Comparison of ENCODE assay signal across 10 cellular contexts in genomic region chr12:14957769-14958168, GRCh38. TPM values are rescaled to one million over a fixed set of nuclear protein-coding genes. Genes with fewer than 3 reads are reported as not detected.
DNase-seq lines count a peak whose midpoint lies in the region; ATAC-seq and TF ChIP-seq lines count a peak whose summit lies in the region.
"Had no signal": no experiment of that assay in that cellular context is flagged by ENCODE, and none has a peak within 500 bp of the region (broad histone marks: within the 10 kb centered on the region; RNA-seq: fewer than 3 reads in every experiment).

No MANE protein-coding gene starts in this region.

- H3K27ac Mint-ChIP-seq in stimulated activated naive CD8-positive, alpha-beta T cell treated with anti-CD3 and anti-CD28 coated beads, Interleukin-15, Interleukin-2, amounts not matched to agents 100 ng/mL and 50 ng/mL, for 24 hours: peak overlapping the region; percentile 99
- peak overlapping the region; percentile 97 for H3K27ac Mint-ChIP-seq in activated T-helper 2 cell treated with anti-CD3 and anti-CD28 coated beads, Interferon-gamma antibody, Interleukin-2, Interleukin-4, amounts not matched to agents 10 μg/mL and 5 μg/mL and 100 μg/mL, durations not matched to agents 14 hours and 24 hours and 36 hours
- peak overlapping the region; percentile 94 to 100 (median 97) for H3K27ac Mint-ChIP-seq in naive thymus-derived CD4-positive, alpha-beta T cell

- WGBS in lower leg skin, 2 donors: 77 to 80% methylated on average over 3 of the region's 3 CpGs

- H3K27me3 Mint-ChIP-seq in stimulated activated naive CD8-positive, alpha-beta T cell treated with anti-CD3 and anti-CD28 coated beads, Interleukin-15, Interleukin-2, amounts not matched to agents 100 ng/mL and 50 ng/mL, for 24 hours: no peaks in the 10 kb centered on the region
- H3K27me3 Mint-ChIP-seq in activated T-helper 2 cell treated with anti-CD3 and anti-CD28 coated beads, Interferon-gamma antibody, Interleukin-2, Interleukin-4, amounts not matched to agents 10 μg/mL and 5 μg/mL and 100 μg/mL, durations not matched to agents 14 hours and 24 hours and 36 hours (ENCODE audit: low read depth): no peaks in the 10 kb centered on the region
- H3K27me3 Mint-ChIP-seq in naive thymus-derived CD4-positive, alpha-beta T cell: peaks cover 0 to 2% (median 0%) of the 10 kb centered on the region in 5 donors

- H3K9me3 ChIP-seq in naive thymus-derived CD4-positive, alpha-beta T cell (ENCODE audit: control insufficient read depth in 2 of 3, low read length in 3 of 3): no peaks in the 10 kb centered on the region

- no peak for TF ChIP-seq CTCF in lower leg skin (IDR thresholded peaks at IDR 0.05)

- TF ChIP-seq POLR2A in lower leg skin (IDR thresholded peaks at IDR 0.05): no peak

- intact Hi-C loops in activated T-helper 2 cell treated with anti-CD3 and anti-CD28 coated beads, Interferon-gamma antibody, Interleukin-2, Interleukin-4, amounts not matched to agents 10 μg/mL and 5 μg/mL and 100 μg/mL, durations not matched to agents 14 hours and 24 hours and 36 hours (cut with micrococcal nuclease): no loop called here
- intact Hi-C loops in naive thymus-derived CD4-positive, alpha-beta T cell (cut with micrococcal nuclease): loop anchor here in 1 of 2 donors (2.0 to 5.0 kb wide), 2 partner anchors 95 to 589 kb away; no protein-coding TSS in a partner anchor
- intact Hi-C loops in lower leg skin (cut with DNase I; ENCODE audit: low total_unique reads): no loop called here

- peaks cover 35% of the 10 kb centered on the region for H3K36me3 Mint-ChIP-seq in stimulated activated naive CD8-positive, alpha-beta T cell treated with anti-CD3 and anti-CD28 coated beads, Interleukin-15, Interleukin-2, amounts not matched to agents 100 ng/mL and 50 ng/mL, for 24 hours (ENCODE audit: low read depth)
- peaks cover 55% of the 10 kb centered on the region for H3K36me3 Mint-ChIP-seq in activated T-helper 2 cell treated with anti-CD3 and anti-CD28 coated beads, Interferon-gamma antibody, Interleukin-2, Interleukin-4, amounts not matched to agents 10 μg/mL and 5 μg/mL and 100 μg/mL, durations not matched to agents 14 hours and 24 hours and 36 hours (ENCODE audit: low read depth)
- H3K36me3 Mint-ChIP-seq in naive thymus-derived CD4-positive, alpha-beta T cell: peaks cover 7 to 53% (median 42%) of the 10 kb centered on the region in 5 donors

- no peak for DNase-seq in stimulated activated naive CD8-positive, alpha-beta T cell treated with anti-CD3 and anti-CD28 coated beads, Interleukin-15, Interleukin-2, amounts not matched to agents 100 U/mL and 50 U/mL, for 24 hours
- DNase-seq in activated T-helper 2 cell treated with anti-CD3 and anti-CD28 coated beads, Interferon-gamma antibody, Interleukin-2, Interleukin-4, amounts not matched to agents 10 μg/mL and 5 μg/mL and 100 μg/mL, durations not matched to agents 14 hours and 24 hours and 36 hours (ENCODE audit: low spot score): no peak
- DNase-seq in naive thymus-derived CD4-positive, alpha-beta T cell: no peak
- DNase-seq in nucleus accumbens (lab: John Stamatoyannopoulos, UW) (no peak), T-helper 9 cell (no peak), lower leg skin (ENCODE audit: low spot score in 2 of 2) (no peak)
- no peak for DNase-seq in effector CD8-positive, alpha-beta T cell (lab: John Stamatoyannopoulos, UW)
- DNase-seq: NCI-H1105, SHP77 had no signal

- H3K4me3 Mint-ChIP-seq in stimulated activated naive CD8-positive, alpha-beta T cell treated with anti-CD3 and anti-CD28 coated beads, Interleukin-15, Interleukin-2, amounts not matched to agents 100 ng/mL and 50 ng/mL, for 24 hours: peak overlapping the region; percentile 99
- peak overlapping the region; percentile 96 for H3K4me3 Mint-ChIP-seq in activated T-helper 2 cell treated with anti-CD3 and anti-CD28 coated beads, Interferon-gamma antibody, Interleukin-2, Interleukin-4, amounts not matched to agents 10 μg/mL and 5 μg/mL and 100 μg/mL, durations not matched to agents 14 hours and 24 hours and 36 hours (ENCODE audit: low read depth)
- H3K4me3 Mint-ChIP-seq in naive thymus-derived CD4-positive, alpha-beta T cell: peak overlapping the region; percentile 88 to 100 (median 97)

- H3K4me3 ChIP-seq in naive thymus-derived CD4-positive, alpha-beta T cell (ENCODE audit: low read length): peak overlapping the region; percentile 84
- H3K4me3 ChIP-seq in lower leg skin (ENCODE audit: low read depth, poor library complexity, severe bottlenecking): no peak overlapping the region

- H3K27me3 ChIP-seq in naive thymus-derived CD4-positive, alpha-beta T cell (ENCODE audit: control insufficient read depth in 2 of 2, insufficient read depth in 2 of 2, low read length in 2 of 2): no peaks in the 10 kb centered on the region

- peaks cover 38 to 55% of the 10 kb centered on the region in 2 donors for H3K4me1 ChIP-seq in naive thymus-derived CD4-positive, alpha-beta T cell (ENCODE audit: control insufficient read depth in 2 of 2, insufficient read depth in 2 of 2, low read length in 2 of 2)

- CTCF ChIA-PET in naive thymus-derived CD4-positive, alpha-beta T cell (lab: Charles Lee): interaction anchor here (0.6 to 2.8 kb wide), 2 partner anchors 10 to 37 kb away, joined by 3 to 11 read pairs; no protein-coding TSS in a partner anchor

- no peaks in the 10 kb centered on the region for H3K9me3 Mint-ChIP-seq in stimulated activated naive CD8-positive, alpha-beta T cell treated with anti-CD3 and anti-CD28 coated beads, Interleukin-15, Interleukin-2, amounts not matched to agents 100 ng/mL and 50 ng/mL, for 24 hours
- H3K9me3 Mint-ChIP-seq in activated T-helper 2 cell treated with anti-CD3 and anti-CD28 coated beads, Interferon-gamma antibody, Interleukin-2, Interleukin-4, amounts not matched to agents 10 μg/mL and 5 μg/mL and 100 μg/mL, durations not matched to agents 14 hours and 24 hours and 36 hours: no peaks in the 10 kb centered on the region
- peaks cover 0 to 8% (median 0%) of the 10 kb centered on the region in 11 donors for H3K9me3 Mint-ChIP-seq in naive thymus-derived CD4-positive, alpha-beta T cell

- ATAC-seq in stimulated activated naive CD8-positive, alpha-beta T cell treated with anti-CD3 and anti-CD28 coated beads, Interleukin-15, Interleukin-2, amounts not matched to agents 100 U/mL and 50 U/mL, for 24 hours: no peak
- ATAC-seq in naive thymus-derived CD4-positive, alpha-beta T cell: no peak

- H3K36me3 ChIP-seq in naive thymus-derived CD4-positive, alpha-beta T cell (ENCODE audit: control insufficient read depth in 2 of 3, insufficient read depth in 3 of 3, low read length in 3 of 3): peaks cover 3 to 23% (median 4%) of the 10 kb centered on the region in 3 experiments

- peaks cover 71% of the 10 kb centered on the region for H3K4me1 Mint-ChIP-seq in stimulated activated naive CD8-positive, alpha-beta T cell treated with anti-CD3 and anti-CD28 coated beads, Interleukin-15, Interleukin-2, amounts not matched to agents 100 ng/mL and 50 ng/mL, for 24 hours (ENCODE audit: low read depth)
- H3K4me1 Mint-ChIP-seq in activated T-helper 2 cell treated with anti-CD3 and anti-CD28 coated beads, Interferon-gamma antibody, Interleukin-2, Interleukin-4, amounts not matched to agents 10 μg/mL and 5 μg/mL and 100 μg/mL, durations not matched to agents 14 hours and 24 hours and 36 hours (ENCODE audit: low read depth): peaks cover 52% of the 10 kb centered on the region
- H3K4me1 Mint-ChIP-seq in naive thymus-derived CD4-positive, alpha-beta T cell: peaks cover 36 to 65% (median 55%) of the 10 kb centered on the region in 7 donors

- POLR2A ChIA-PET in naive thymus-derived CD4-positive, alpha-beta T cell (lab: Charles Lee): interaction anchor here (0.6 to 7.0 kb wide), 13 partner anchors 8 to 187 kb away, joined by 3 to 115 read pairs (median 7); partner anchors contain the start of gene ERP27

- H3K27ac ChIP-seq in naive thymus-derived CD4-positive, alpha-beta T cell (ENCODE audit: low read depth, low read length): peak overlapping the region; percentile 96

RNA-seq across cellular contexts. Expression of gene ARHGDIB, which starts 3.6 kb away (rescaled TPM):
- 535 and 561 TPM in 2 replicates for total RNA-seq in activated T-helper 2 cell treated with anti-CD3 and anti-CD28 coated beads, Interferon-gamma antibody, Interleukin-2, Interleukin-4, amounts not matched to agents 10 μg/mL and 5 μg/mL and 100 μg/mL, durations not matched to agents 14 hours and 24 hours and 36 hours
- total RNA-seq in naive thymus-derived CD4-positive, alpha-beta T cell: 1,000 to 10,000 TPM in 1 of 5 experiments, 100 to 1,000 TPM in 4; 776 to 1,263 (median 833) TPM
- polyA plus RNA-seq in naive thymus-derived CD4-positive, alpha-beta T cell: 1,000 to 10,000 TPM; 3,273 to 3,336 TPM
- total RNA-seq in lower leg skin: 10 to 100 TPM; 44.9 to 84.7 (median 82.1) TPM

RNA-seq across cellular contexts. Expression of gene PDE6H, which starts 15.1 kb away (rescaled TPM):
- not detected in 2 replicates for total RNA-seq in activated T-helper 2 cell treated with anti-CD3 and anti-CD28 coated beads, Interferon-gamma antibody, Interleukin-2, Interleukin-4, amounts not matched to agents 10 μg/mL and 5 μg/mL and 100 μg/mL, durations not matched to agents 14 hours and 24 hours and 36 hours
- total RNA-seq in naive thymus-derived CD4-positive, alpha-beta T cell: 1 to 10 TPM in 1 of 5 experiments, not detected in 4; 2.7 TPM
- polyA plus RNA-seq in naive thymus-derived CD4-positive, alpha-beta T cell: not detected
- not detected for total RNA-seq in lower leg skin

RNA-seq across cellular contexts. Expression of gene ERP27, which starts 19.4 kb away (rescaled TPM):
- total RNA-seq in activated T-helper 2 cell treated with anti-CD3 and anti-CD28 coated beads, Interferon-gamma antibody, Interleukin-2, Interleukin-4, amounts not matched to agents 10 μg/mL and 5 μg/mL and 100 μg/mL, durations not matched to agents 14 hours and 24 hours and 36 hours: 3.2 and 4.7 TPM in 2 replicates
- 10 to 100 TPM; 12.6 to 20.3 (median 19.1) TPM for total RNA-seq in naive thymus-derived CD4-positive, alpha-beta T cell
- polyA plus RNA-seq in naive thymus-derived CD4-positive, alpha-beta T cell: 1 to 10 TPM; 5.6 to 5.8 TPM
- 1 to 10 TPM in 2 of 4 donors, under 1 TPM in 2; 0.47 to 3.5 (median 1.6) TPM for total RNA-seq in lower leg skin
